ENCODE assay signal across 9 cellular contexts in genomic region chr2:68156419-68156818, GRCh38. TPM values are rescaled to one million over a fixed set of nuclear protein-coding genes. Genes with fewer than 3 reads are reported as not detected.
DNase-seq lines count a peak whose midpoint lies in the region; ATAC-seq, FAIRE-seq and TF ChIP-seq lines count a peak whose summit lies in the region.
"Had no signal": no experiment of that assay in that cellular context is flagged by ENCODE, and none has a peak within 500 bp of the region (broad histone marks: within the 10 kb centered on the region; RNA-seq: fewer than 3 reads in every experiment).

No MANE protein-coding gene starts in this region.

- H3K36me3 ChIP-seq in SJSA1 (peaks cover 15% of the 10 kb centered on the region), sigmoid colon (peaks cover 0 to 15% (median 1%) of the 10 kb centered on the region in 4 donors)

- H3K9me3 ChIP-seq in SJSA1 (replicated peaks), result no peaks in the 10 kb centered on the region
- no peaks in the 10 kb centered on the region for H3K9me3 ChIP-seq in sigmoid colon

- H3K4me3 ChIP-seq in GM12864 (ENCODE audit: low read depth, low read length), result peak overlapping the region; percentile 98
- H3K4me3 ChIP-seq in SJSA1, result peak overlapping the region; percentile 62
- H3K4me3 ChIP-seq in fibroblast of pulmonary artery (replicated peaks; ENCODE audit: low read depth, low read length), result peak overlapping the region; percentile 96
- H3K4me3 ChIP-seq in sigmoid colon, result peak overlapping the region; percentile 74 to 93 (median 78)

- TF ChIP-seq CTCF in GM12864 (IDR thresholded peaks at IDR 0.05; ENCODE audit: low read depth, low read length, missing control alignments), result no peak
- TF ChIP-seq CTCF in fibroblast of pulmonary artery (IDR thresholded peaks at IDR 0.05; ENCODE audit: low read length, missing control alignments), result no peak
- TF ChIP-seq CTCF in sigmoid colon (IDR thresholded peaks at IDR 0.05), result no peak

- intact Hi-C loops in sigmoid colon (cut with DNase I), result no loop called here

- H3K4me1 ChIP-seq in SJSA1 (replicated peaks), result peaks cover 10% of the 10 kb centered on the region; the same call in 1 of the 2 replicates
- peaks cover 0 to 34% (median 26%) of the 10 kb centered on the region in 4 donors for H3K4me1 ChIP-seq in sigmoid colon

- FAIRE-seq in GM19239 (lab: Jason Lieb, UNC), result no peak
- FAIRE-seq: TTC549 had no signal

- 6 to 12% methylated on average over 3 of the region's 3 CpGs for WGBS in sigmoid colon, 2 donors

- no peak for TF ChIP-seq POLR2A in sigmoid colon (IDR thresholded peaks at IDR 0.05)

- ATAC-seq in GM21529 (IDR thresholded peaks at IDR 0.05; ENCODE audit: unreplicated experiment), result no peak

- H3K27ac ChIP-seq in SJSA1 (peak overlapping the region; percentile 94; the same call in 1 of the 2 replicates), sigmoid colon (peak overlapping the region; percentile 84 to 93 (median 86))

- no peak for DNase-seq in GM12864 (ENCODE audit: low read depth)
- DNase-seq in SJSA1 (ENCODE audit: low read depth in 1 of 2, low spot score in 2 of 2), result no peak
- DNase-seq in fibroblast of pulmonary artery (ENCODE audit: low read depth), result no peak
- no peak for DNase-seq in sigmoid colon
- no peak for DNase-seq in activated CD4-positive, CD25-positive, alpha-beta regulatory T cell (lab: John Stamatoyannopoulos, UW)
- no peak for DNase-seq in NCI-H1417 (lab: John Stamatoyannopoulos, UW)
- DNase-seq in GM19239 (ENCODE audit: insufficient read length, low spot score), result no peak

- no peaks in the 10 kb centered on the region for H3K27me3 ChIP-seq in SJSA1 (replicated peaks)
- H3K27me3 ChIP-seq in sigmoid colon, result no peaks in the 10 kb centered on the region

- no peak for TF ChIP-seq EP300 in sigmoid colon (IDR thresholded peaks at IDR 0.05)

RNA-seq across cellular contexts. Expression of gene PNO1, which starts 1.3 kb away (rescaled TPM):
- 31.4 and 39.3 TPM in 2 replicates for total RNA-seq in SJSA1 (2014; rRNA removed; shearing (Covaris generic))
- 10 to 100 TPM in 3 of 4 donors, 1 to 10 TPM in 1; 9.1 to 20.7 (median 17.2) TPM for total RNA-seq in sigmoid colon
- polyA plus RNA-seq in sigmoid colon, result 10 to 100 TPM in 1 of 3 donors, 1 to 10 TPM in 2; 6.0 to 10.5 (median 7.9) TPM
